In genomic region chr3:197356275-197356674, GRCh38 we compare ENCODE assay signal across 17 cellular contexts. TPM values are rescaled to one million over a fixed set of nuclear protein-coding genes. Genes with fewer than 3 reads are reported as not detected.
DNase-seq lines count a peak whose midpoint lies in the region; ATAC-seq and TF ChIP-seq lines count a peak whose summit lies in the region.
"Had no signal": no experiment of that assay in that cellular context is flagged by ENCODE, and none has a peak within 500 bp of the region (broad histone marks: within the 10 kb centered on the region; RNA-seq: fewer than 3 reads in every experiment).

No MANE protein-coding gene starts in this region.

- H3K4me3 ChIP-seq in Karpas-422 (ENCODE audit: low read length) = no peak overlapping the region; the same call in 1 of the 2 replicates
- peak overlapping the region in 1 of 3 experiments; percentile 10 for H3K4me3 ChIP-seq in mammary epithelial cell (replicated peaks in 1 of 3; ENCODE audit: insufficient read depth in 1 of 3, low read depth in 2 of 3, low read length in 3 of 3)
- peak overlapping the region in 1 of 2 donors; percentile 4 for H3K4me3 ChIP-seq in left lung
- no peak overlapping the region for H3K4me3 ChIP-seq in thyroid gland (replicated peaks in 1 of 3)

- 26% methylated on average over 14 of the region's 14 CpGs for WGBS in mammary epithelial cell (ENCODE audit: low coverage, missing lambda C conversion rate)
- WGBS in thyroid gland, 2 donors = 43 to 50% methylated on average over 14 of the region's 14 CpGs

- BruUV-seq in mammary epithelial cell (replicated peaks; lab: Mats Ljungman, UMichigan) = no TSS peak

- no peaks in the 10 kb centered on the region; the same call in 1 of the 2 replicates for H3K4me1 ChIP-seq in Karpas-422 (ENCODE audit: low read length)
- H3K4me1 ChIP-seq in mammary epithelial cell (ENCODE audit: insufficient read depth, low read length) = no peaks in the 10 kb centered on the region
- no peaks in the 10 kb centered on the region for H3K4me1 ChIP-seq in left lung
- H3K4me1 ChIP-seq in thyroid gland = peaks cover 19 to 38% of the 10 kb centered on the region in 2 donors

- H3K9me2 ChIP-seq in Karpas-422 (replicated peaks; ENCODE audit: insufficient read depth, low read length) = no peaks in the 10 kb centered on the region

- peaks cover 6% of the 10 kb centered on the region for H3K36me3 Mint-ChIP-seq in activated naive CD8-positive, alpha-beta T cell treated with anti-CD3 and anti-CD28 coated beads for 36 hours

- H2AFZ ChIP-seq in Karpas-422 (ENCODE audit: low read length) (no peak overlapping the region), mammary epithelial cell (ENCODE audit: low read depth, low read length) (peak overlapping the region; percentile 67)

- H3K36me3 ChIP-seq in Karpas-422 (ENCODE audit: insufficient read depth, low read length) (no peaks in the 10 kb centered on the region), mammary epithelial cell (ENCODE audit: insufficient read depth, low read length) (no peaks in the 10 kb centered on the region), left lung (no peaks in the 10 kb centered on the region), thyroid gland (no peaks in the 10 kb centered on the region)

- no peaks in the 10 kb centered on the region for H3K9me3 ChIP-seq in Karpas-422 (ENCODE audit: low read length)
- H3K9me3 ChIP-seq in mammary epithelial cell (replicated peaks; ENCODE audit: insufficient read depth, low read length) = peaks cover 15% of the 10 kb centered on the region
- peaks cover 0 to 15% of the 10 kb centered on the region in 2 donors for H3K9me3 ChIP-seq in left lung
- no peaks in the 10 kb centered on the region for H3K9me3 ChIP-seq in thyroid gland

- no peak overlapping the region for H3K27ac Mint-ChIP-seq in activated naive CD8-positive, alpha-beta T cell treated with anti-CD3 and anti-CD28 coated beads for 36 hours
- H3K27ac Mint-ChIP-seq: stimulated activated naive CD8-positive, alpha-beta T cell treated with anti-CD3 and anti-CD28 coated beads, Interleukin-15, Interleukin-2, amounts not matched to agents 100 ng/mL and 50 ng/mL, for 24 hours had no signal

- no peak for TF ChIP-seq POLR2A in thyroid gland (IDR thresholded peaks at IDR 0.05)

- in situ Hi-C loops in mammary epithelial cell (cut with MboI; ENCODE audit: low sequenced_read_pairs in 2 of 2) = no loop called here

- TF ChIP-seq CTCF in mammary epithelial cell (conservative IDR thresholded peaks at IDR 0.05 in 1 of 2, IDR thresholded peaks at IDR 0.05 in 1 of 2; ENCODE audit: extremely low read depth in 1 of 2, insufficient read depth in 1 of 2, low read depth in 1 of 2, low read length in 2 of 2) (no peak), left lung (IDR thresholded peaks at IDR 0.05) (no peak), thyroid gland (IDR thresholded peaks at IDR 0.05) (no peak)

- H3K9me3 Mint-ChIP-seq in activated naive CD8-positive, alpha-beta T cell treated with anti-CD3 and anti-CD28 coated beads for 36 hours = peaks cover 18% of the 10 kb centered on the region

- DNase-seq in Karpas-422 = no peak
- no peak for DNase-seq in mammary epithelial cell
- DNase-seq in left lung = no peak
- peak; percentile 97 to 98 for DNase-seq in thyroid gland
- no peak for DNase-seq in activated naive CD8-positive, alpha-beta T cell treated with anti-CD3 and anti-CD28 coated beads for 36 hours
- no peak for DNase-seq in GM03348 (ENCODE audit: low spot score)
- no peak for DNase-seq in HuH-7 (ENCODE audit: low spot score)
- DNase-seq: activated CD4-positive, alpha-beta T cell treated with anti-CD3 and anti-CD28 coated beads, Interleukin-2, amount 50 U/mL, for 4 hours; activated effector memory CD4-positive, alpha-beta T cell treated with anti-CD3 and anti-CD28 coated beads, Interleukin-2, amount 50 U/mL, for 16 hours; central memory CD4-positive, alpha-beta T cell; DMS 273 treated with DMSO at 0.1 percent for 48 hours; kidney; NCI-H187 treated with DMSO at 0.1 percent for 48 hours; NK-92 treated with Interleukin-12 subunit alpha and Interleukin-12 subunit beta, amount 100 ng/mL, for 24 hours; stimulated activated CD4-positive, alpha-beta T cell treated with anti-CD3 and anti-CD28 coated beads, Interleukin-4, amount 100 ng/mL, for 1 hour; T-helper 1 cell had no signal

- H3K4me3 Mint-ChIP-seq in activated naive CD8-positive, alpha-beta T cell treated with anti-CD3 and anti-CD28 coated beads for 36 hours = no peak overlapping the region
- H3K4me3 Mint-ChIP-seq: stimulated activated naive CD8-positive, alpha-beta T cell treated with anti-CD3 and anti-CD28 coated beads, Interleukin-15, Interleukin-2, amounts not matched to agents 100 ng/mL and 50 ng/mL, for 24 hours had no signal

- peak overlapping the region; percentile 38 for H3K4me2 ChIP-seq in Karpas-422 (ENCODE audit: low read depth, low read length, poor library complexity, severe bottlenecking)
- H3K4me2 ChIP-seq in mammary epithelial cell (ENCODE audit: insufficient read depth, low read depth, low read length) = peak overlapping the region; percentile 58

- ATAC-seq in left lung = peak; percentile 68

- H3K9ac ChIP-seq in Karpas-422 (ENCODE audit: low read length) = no peak overlapping the region
- H3K9ac ChIP-seq in mammary epithelial cell (ENCODE audit: insufficient read depth, low read length) = no peak overlapping the region

- no peaks in the 10 kb centered on the region for H3K79me2 ChIP-seq in Karpas-422 (ENCODE audit: low read length)
- no peaks in the 10 kb centered on the region for H3K79me2 ChIP-seq in mammary epithelial cell (ENCODE audit: insufficient read depth, low read length)

- H3K4me1 Mint-ChIP-seq in activated naive CD8-positive, alpha-beta T cell treated with anti-CD3 and anti-CD28 coated beads for 36 hours = no peaks in the 10 kb centered on the region

- H3K27ac ChIP-seq in Karpas-422 (ENCODE audit: low read length) = no peak overlapping the region
- H3K27ac ChIP-seq in mammary epithelial cell (ENCODE audit: insufficient read depth, low read depth, low read length) = no peak overlapping the region
- no peak overlapping the region for H3K27ac ChIP-seq in left lung
- H3K27ac ChIP-seq in thyroid gland = peak overlapping the region; percentile 78 to 86 (median 80)

- H4K20me1 ChIP-seq in Karpas-422 (ENCODE audit: insufficient read depth, low read depth, low read length) = no peaks in the 10 kb centered on the region
- no peaks in the 10 kb centered on the region for H4K20me1 ChIP-seq in mammary epithelial cell (ENCODE audit: insufficient read depth, low read length)

- H3K27me3 ChIP-seq in Karpas-422 (ENCODE audit: low read length) = no peaks in the 10 kb centered on the region
- H3K27me3 ChIP-seq in mammary epithelial cell (ENCODE audit: insufficient read depth, low read length) = no peaks in the 10 kb centered on the region
- H3K27me3 ChIP-seq in left lung = no peaks in the 10 kb centered on the region
- no peaks in the 10 kb centered on the region for H3K27me3 ChIP-seq in thyroid gland

- CTCF ChIA-PET in mammary epithelial cell (lab: Charles Lee; ENCODE audit: low non-redundant PET) = no interaction called here

- intact Hi-C loops in mammary epithelial cell (cut with micrococcal nuclease) = no loop called here
- intact Hi-C loops in left lung (cut with DNase I) = no loop called here
- intact Hi-C loops in thyroid gland (cut with DNase I) = no loop called here

- dilution Hi-C loops in mammary epithelial cell (cut with HindIII; ENCODE audit: low sequenced_read_pairs) = no loop called here

- H3K27me3 Mint-ChIP-seq in activated naive CD8-positive, alpha-beta T cell treated with anti-CD3 and anti-CD28 coated beads for 36 hours = peaks cover 3% of the 10 kb centered on the region

RNA-seq across cellular contexts. Expression of gene DLG1, which starts 57.9 kb away (rescaled TPM):
- total RNA-seq in Karpas-422 (2014; rRNA removed; shearing (Covaris generic); ENCODE audit: low replicate concordance) = 86.5 and 92.6 TPM in 2 replicates
- total RNA-seq in mammary epithelial cell (100 to 1,000 TPM; 115 to 157 TPM), left lung (10 to 100 TPM; 71.0 to 82.7 TPM), thyroid gland (100 to 1,000 TPM; 111 to 233 (median 174) TPM)
- polyA plus RNA-seq in mammary epithelial cell = 32.9 TPM
- 172 TPM for polyA minus RNA-seq in mammary epithelial cell
- 10 to 100 TPM; 47.9 to 49.1 TPM for total RNA-seq in activated naive CD8-positive, alpha-beta T cell treated with anti-CD3 and anti-CD28 coated beads for 36 hours

Comparison
In these comparisons a context has a peak if more than half of its experiments do, and no peak if none do; other contexts are left out.
1. DNase-seq: peak in thyroid gland (2 of 2); none in Karpas-422 (single experiment), mammary epithelial cell (single experiment), left lung (0 of 2), activated naive CD8-positive, alpha-beta T cell treated with anti-CD3 and anti-CD28 coated beads for 36 hours (single experiment), GM03348 (single experiment) and HuH-7 (single experiment).
2. H3K27ac ChIP-seq: peak in thyroid gland (3 of 3); none in Karpas-422 (single experiment), mammary epithelial cell (single experiment) and left lung (0 of 2).